ENCODE assay signal across 13 cellular contexts in genomic region chr1:27384797-27385196, GRCh38. TPM values are rescaled to one million over a fixed set of nuclear protein-coding genes. Genes with fewer than 3 reads are reported as not detected.
"Had no signal": no experiment of that assay in that cellular context is flagged by ENCODE, and none has a peak within 500 bp of the region (broad histone marks: within the 10 kb centered on the region; RNA-seq: fewer than 3 reads in every experiment).

No MANE protein-coding gene starts in this region.

RNA-seq across cellular contexts. Expression of gene CD164L2, which starts 1.7 kb away (rescaled TPM):
- total RNA-seq: activated CD4-positive, alpha-beta memory T cell treated with anti-CD3 and anti-CD28 coated beads for 36 hours; activated CD4-positive, alpha-beta memory T cell treated with anti-CD3 and anti-CD28 coated beads, Interleukin-2, amount 10 ng/mL, durations not matched to agents 7 days and 5 days; activated CD4-positive, alpha-beta T cell treated with anti-CD3 and anti-CD28 coated beads for 36 hours; activated CD4-positive, alpha-beta T cell treated with anti-CD3 and anti-CD28 coated beads, Interleukin-2, amount 10 ng/mL, durations not matched to agents 24 days and 14 days; activated CD4-positive, alpha-beta T cell treated with anti-CD3 and anti-CD28 coated beads, Interleukin-2, amount 10 ng/mL, durations not matched to agents 7 days and 5 days; activated CD8-positive, alpha-beta memory T cell treated with anti-CD3 and anti-CD28 coated beads for 36 hours; activated CD8-positive, alpha-beta memory T cell treated with anti-CD3 and anti-CD28 coated beads, Interleukin-2, amount 10 ng/mL, durations not matched to agents 7 days and 5 days; activated CD8-positive, alpha-beta T cell treated with anti-CD3 and anti-CD28 coated beads for 36 hours; activated CD8-positive, alpha-beta T cell treated with anti-CD3 and anti-CD28 coated beads, Interleukin-2, amount 10 ng/mL, durations not matched to agents 7 days and 5 days; T-helper 1 cell treated with Interleukin-12 subunit alpha and Interleukin-12 subunit beta and Interleukin-4 antibody, amounts not matched to agents 30 ng/mL and 1 ng/mL, for 36 hours; T-helper 17 cell; T-helper 2 cell treated with Interferon-gamma antibody and Interleukin-4, amounts not matched to agents 100 ng/mL and 5 ng/mL, for 36 hours had no signal

RNA-seq across cellular contexts. Expression of gene FCN3, which starts 10.2 kb away (rescaled TPM):
- total RNA-seq: activated B cell treated with CpG ODN at 0.5 μM for 24 hours; activated CD4-positive, alpha-beta memory T cell treated with anti-CD3 and anti-CD28 coated beads for 36 hours; activated CD4-positive, alpha-beta memory T cell treated with anti-CD3 and anti-CD28 coated beads, Interleukin-2, amount 10 ng/mL, durations not matched to agents 7 days and 5 days; activated CD4-positive, alpha-beta T cell treated with anti-CD3 and anti-CD28 coated beads for 36 hours; activated CD4-positive, alpha-beta T cell treated with anti-CD3 and anti-CD28 coated beads, Interleukin-2, amount 10 ng/mL, durations not matched to agents 24 days and 14 days; activated CD4-positive, alpha-beta T cell treated with anti-CD3 and anti-CD28 coated beads, Interleukin-2, amount 10 ng/mL, durations not matched to agents 7 days and 5 days; activated CD8-positive, alpha-beta memory T cell treated with anti-CD3 and anti-CD28 coated beads for 36 hours; activated CD8-positive, alpha-beta memory T cell treated with anti-CD3 and anti-CD28 coated beads, Interleukin-2, amount 10 ng/mL, durations not matched to agents 7 days and 5 days; activated CD8-positive, alpha-beta T cell treated with anti-CD3 and anti-CD28 coated beads for 36 hours; activated CD8-positive, alpha-beta T cell treated with anti-CD3 and anti-CD28 coated beads, Interleukin-2, amount 10 ng/mL, durations not matched to agents 7 days and 5 days; T-helper 1 cell treated with Interleukin-12 subunit alpha and Interleukin-12 subunit beta and Interleukin-4 antibody, amounts not matched to agents 30 ng/mL and 1 ng/mL, for 36 hours; T-helper 17 cell; T-helper 2 cell treated with Interferon-gamma antibody and Interleukin-4, amounts not matched to agents 100 ng/mL and 5 ng/mL, for 36 hours had no signal
